ENCODE assay signal across 11 cellular contexts in the genomic region with DNA sequence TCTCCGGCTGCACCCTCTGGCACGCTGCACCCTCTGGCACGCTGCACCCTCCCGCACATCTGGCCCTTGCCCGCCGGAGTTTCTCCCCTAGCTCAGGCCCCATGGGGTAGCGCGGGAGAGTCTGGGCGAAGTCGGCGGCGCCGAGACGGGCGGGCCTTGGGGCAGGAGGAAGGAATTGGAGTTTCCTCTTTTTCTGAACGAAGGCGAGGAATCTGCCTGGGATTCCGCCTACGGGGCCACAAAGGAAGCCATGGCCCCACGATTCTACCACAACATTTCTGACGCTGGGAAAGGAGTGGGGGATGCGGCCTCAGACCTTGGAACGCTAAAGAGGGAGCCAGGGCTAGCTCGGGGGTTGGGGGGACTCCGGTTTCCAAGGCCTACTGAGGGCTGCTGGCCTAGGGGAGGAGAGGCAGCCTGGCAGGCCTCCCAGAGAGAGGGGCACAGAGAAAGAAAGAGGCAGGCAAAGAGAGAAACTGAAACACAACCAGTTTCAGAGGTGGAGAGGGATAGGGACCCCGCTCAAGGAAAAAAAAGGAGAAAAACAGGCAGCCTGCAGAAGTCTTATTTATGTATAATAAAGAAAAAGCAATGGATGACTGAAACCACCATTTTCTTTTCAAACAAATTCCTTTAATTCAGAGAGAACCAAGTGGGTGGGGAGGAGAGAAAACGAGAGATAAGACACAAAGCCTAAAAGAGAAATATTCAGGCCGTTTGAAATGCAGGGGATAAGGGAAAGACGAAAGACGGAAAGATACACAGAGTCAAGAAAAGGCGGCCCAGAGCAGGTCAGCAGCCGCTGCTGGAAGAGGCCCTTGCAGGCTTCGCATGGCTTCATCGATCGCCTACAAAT. TPM values are rescaled to one million over a fixed set of nuclear protein-coding genes. Genes with fewer than 3 reads are reported as not detected.
DNase-seq lines count a peak whose midpoint lies in the region; ATAC-seq and TF ChIP-seq lines count a peak whose summit lies in the region.
"Had no signal": no experiment of that assay in that cellular context is flagged by ENCODE, and none has a peak within 500 bp of the region (broad histone marks: within the 10 kb centered on the region; RNA-seq: fewer than 3 reads in every experiment).

No MANE protein-coding gene starts in this region.

- ATAC-seq in psoas muscle (no peak), GM19395 (IDR thresholded peaks at IDR 0.05; ENCODE audit: unreplicated experiment) (no peak), GM19023 (IDR thresholded peaks at IDR 0.05; ENCODE audit: unreplicated experiment) (no peak)

- H3K4me1 Mint-ChIP-seq in activated CD4-positive, alpha-beta T cell treated with anti-CD3 and anti-CD28 coated beads, Interleukin-2, amount 10 ng/mL, durations not matched to agents 24 days and 14 days, result peaks cover 18% of the 10 kb centered on the region
- peaks cover 23% of the 10 kb centered on the region for H3K4me1 Mint-ChIP-seq in chondrocyte (ENCODE audit: low read depth)

- no peaks in the 10 kb centered on the region for H3K9me3 Mint-ChIP-seq in activated CD4-positive, alpha-beta T cell treated with anti-CD3 and anti-CD28 coated beads, Interleukin-2, amount 10 ng/mL, durations not matched to agents 24 days and 14 days
- H3K9me3 Mint-ChIP-seq in chondrocyte (ENCODE audit: low read depth), result no peaks in the 10 kb centered on the region

- H3K4me3 Mint-ChIP-seq in activated CD4-positive, alpha-beta T cell treated with anti-CD3 and anti-CD28 coated beads, Interleukin-2, amount 10 ng/mL, durations not matched to agents 24 days and 14 days, result no peak overlapping the region
- peak overlapping the region; percentile 31 for H3K4me3 Mint-ChIP-seq in chondrocyte (ENCODE audit: unreplicated experiment)

- H3K27me3 Mint-ChIP-seq in activated CD4-positive, alpha-beta T cell treated with anti-CD3 and anti-CD28 coated beads, Interleukin-2, amount 10 ng/mL, durations not matched to agents 24 days and 14 days, result peaks cover 86% of the 10 kb centered on the region
- peaks cover 72% of the 10 kb centered on the region for H3K27me3 Mint-ChIP-seq in chondrocyte (ENCODE audit: low read depth)

- H3K27me3 ChIP-seq in psoas muscle (ENCODE audit: insufficient read depth in 3 of 3, low read length in 2 of 3), result peaks cover 0 to 99% (median 60%) of the 10 kb centered on the region in 3 donors

- peaks cover 17% of the 10 kb centered on the region for H3K4me1 ChIP-seq in psoas muscle

- H3K36me3 Mint-ChIP-seq in activated CD4-positive, alpha-beta T cell treated with anti-CD3 and anti-CD28 coated beads, Interleukin-2, amount 10 ng/mL, durations not matched to agents 24 days and 14 days (ENCODE audit: low read depth), result peaks cover 1% of the 10 kb centered on the region
- peaks cover 2% of the 10 kb centered on the region for H3K36me3 Mint-ChIP-seq in chondrocyte (ENCODE audit: low read depth)

- TF ChIP-seq CTCF in chondrocyte (IDR thresholded peaks at IDR 0.05), result no peak
- TF ChIP-seq CTCF in psoas muscle (IDR thresholded peaks at IDR 0.05), result no peak

- H3K9me3 ChIP-seq in psoas muscle, result no peaks in the 10 kb centered on the region

- intact Hi-C loops in activated CD4-positive, alpha-beta T cell treated with anti-CD3 and anti-CD28 coated beads, Interleukin-2, amount 10 ng/mL, durations not matched to agents 24 days and 14 days (cut with micrococcal nuclease), result loop anchor here (5.0 to 10.0 kb wide), 3 partner anchors 157 to 639 kb away; partner anchors contain the start of gene FGF8
- intact Hi-C loops in psoas muscle (cut with DNase I), result no loop called here

- H3K4me3 ChIP-seq in psoas muscle, result peak overlapping the region; percentile 52

- no peak for DNase-seq in activated CD4-positive, alpha-beta T cell treated with anti-CD3 and anti-CD28 coated beads, Interleukin-2, amount 10 ng/mL, durations not matched to agents 24 days and 14 days
- DNase-seq in activated CD4-positive, alpha-beta T cell treated with anti-CD3 and anti-CD28 coated beads for 4 hours, result no peak
- DNase-seq in Kasumi-1 (lab: John Stamatoyannopoulos, UW) (peak; percentile 69 to 84), chondrocyte (ENCODE audit: low spot score) (no peak), psoas muscle (no peak), NCI-H2029 treated with DMSO at 0.1 percent for 48 hours (lab: John Stamatoyannopoulos, UW) (no peak)
- DNase-seq: hypothalamus, IMR-90 had no signal

- H3K36me3 ChIP-seq in psoas muscle (ENCODE audit: insufficient read depth in 1 of 2, low read depth in 1 of 2), result no peaks in the 10 kb centered on the region

- 24 to 29% (median 28%) methylated on average over 34 to 35 of the region's 35 CpGs for WGBS in psoas muscle, 3 donors

- H3K27ac ChIP-seq in psoas muscle, result no peak overlapping the region

- peak overlapping the region; percentile 76 for H3K27ac Mint-ChIP-seq in activated CD4-positive, alpha-beta T cell treated with anti-CD3 and anti-CD28 coated beads, Interleukin-2, amount 10 ng/mL, durations not matched to agents 24 days and 14 days
- no peak overlapping the region for H3K27ac Mint-ChIP-seq in chondrocyte (ENCODE audit: unreplicated experiment)

RNA-seq across cellular contexts. Expression of gene TLX1, which starts 4.3 kb away (rescaled TPM):
- total RNA-seq in activated CD4-positive, alpha-beta T cell treated with anti-CD3 and anti-CD28 coated beads, Interleukin-2, amount 10 ng/mL, durations not matched to agents 24 days and 14 days, result not detected in 2 replicates
- total RNA-seq in chondrocyte (not detected in 3 replicates), psoas muscle (not detected)
- not detected for polyA plus RNA-seq in psoas muscle
- total RNA-seq: IMR-90, OCI-LY7 had no signal
- polyA plus RNA-seq: IMR-90 had no signal

Comparison
In these comparisons a context has a peak if more than half of its experiments do, and no peak if none do; other contexts are left out.
1. DNase-seq: peak in Kasumi-1 (2 of 2); none in activated CD4-positive, alpha-beta T cell treated with anti-CD3 and anti-CD28 coated beads, Interleukin-2, amount 10 ng/mL, durations not matched to agents 24 days and 14 days (single experiment), activated CD4-positive, alpha-beta T cell treated with anti-CD3 and anti-CD28 coated beads for 4 hours (0 of 2), chondrocyte (single experiment), psoas muscle (0 of 2) and NCI-H2029 treated with DMSO at 0.1 percent for 48 hours (single experiment).